Comparison of ENCODE assay signal across 1 cellular context in the genomic region with DNA sequence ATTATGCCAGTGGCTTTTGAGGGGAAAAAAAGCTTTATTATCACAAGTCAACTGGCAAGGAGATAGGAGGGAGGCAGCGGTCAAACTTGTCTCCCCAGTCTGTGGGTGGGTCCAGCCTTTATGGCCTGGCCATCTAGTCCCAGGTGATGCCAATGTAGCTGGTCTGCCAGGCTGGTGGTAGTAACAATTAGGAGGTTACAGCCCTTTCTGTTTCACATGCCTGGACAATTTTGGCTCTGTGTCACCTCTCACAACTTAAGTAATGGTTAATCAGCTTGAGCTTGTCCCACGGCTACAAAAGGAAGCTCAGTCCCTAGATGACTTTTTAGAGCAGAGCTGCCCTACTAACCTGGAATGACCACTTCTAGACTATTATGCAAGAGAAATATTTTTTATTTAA.
A peak's percentile ranks its signal among the peaks of the same experiment; 100 is the strongest.
TF ChIP-seq lines count a peak whose summit lies in the region.

No MANE protein-coding gene starts in this region.

TF ChIP-seq in K562, 482 proteins besides CTCF, POLR2A, EP300 and RAD21:
- TF ChIP-seq CHCHD3 (CRISPR knock-in tag; IDR thresholded peaks at IDR 0.05) (no peak), ARID3A (IDR thresholded peaks at IDR 0.05; ENCODE audit: borderline replicate concordance, low read depth, low read length) (no peak), CSDE1 (IDR thresholded peaks at IDR 0.05) (no peak)
- TF ChIP-seq, protein P1, sequence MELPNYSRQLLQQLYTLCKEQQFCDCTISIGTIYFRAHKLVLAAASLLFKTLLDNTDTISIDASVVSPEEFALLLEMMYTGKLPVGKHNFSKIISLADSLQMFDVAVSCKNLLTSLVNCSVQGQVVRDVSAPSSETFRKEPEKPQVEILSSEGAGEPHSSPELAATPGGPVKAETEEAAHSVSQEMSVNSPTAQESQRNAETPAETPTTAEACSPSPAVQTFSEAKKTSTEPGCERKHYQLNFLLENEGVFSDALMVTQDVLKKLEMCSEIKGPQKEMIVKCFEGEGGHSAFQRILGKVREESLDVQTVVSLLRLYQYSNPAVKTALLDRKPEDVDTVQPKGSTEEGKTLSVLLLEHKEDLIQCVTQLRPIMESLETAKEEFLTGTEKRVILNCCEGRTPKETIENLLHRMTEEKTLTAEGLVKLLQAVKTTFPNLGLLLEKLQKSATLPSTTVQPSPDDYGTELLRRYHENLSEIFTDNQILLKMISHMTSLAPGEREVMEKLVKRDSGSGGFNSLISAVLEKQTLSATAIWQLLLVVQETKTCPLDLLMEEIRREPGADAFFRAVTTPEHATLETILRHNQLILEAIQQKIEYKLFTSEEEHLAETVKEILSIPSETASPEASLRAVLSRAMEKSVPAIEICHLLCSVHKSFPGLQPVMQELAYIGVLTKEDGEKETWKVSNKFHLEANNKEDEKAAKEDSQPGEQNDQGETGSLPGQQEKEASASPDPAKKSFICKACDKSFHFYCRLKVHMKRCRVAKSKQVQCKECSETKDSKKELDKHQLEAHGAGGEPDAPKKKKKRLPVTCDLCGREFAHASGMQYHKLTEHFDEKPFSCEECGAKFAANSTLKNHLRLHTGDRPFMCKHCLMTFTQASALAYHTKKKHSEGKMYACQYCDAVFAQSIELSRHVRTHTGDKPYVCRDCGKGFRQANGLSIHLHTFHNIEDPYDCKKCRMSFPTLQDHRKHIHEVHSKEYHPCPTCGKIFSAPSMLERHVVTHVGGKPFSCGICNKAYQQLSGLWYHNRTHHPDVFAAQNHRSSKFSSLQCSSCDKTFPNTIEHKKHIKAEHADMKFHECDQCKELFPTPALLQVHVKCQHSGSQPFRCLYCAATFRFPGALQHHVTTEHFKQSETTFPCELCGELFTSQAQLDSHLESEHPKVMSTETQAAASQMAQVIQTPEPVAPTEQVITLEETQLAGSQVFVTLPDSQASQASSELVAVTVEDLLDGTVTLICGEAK (IDR thresholded peaks at IDR 0.05), result 0 out of 2 replicates have a peak, but pooled peaks have one; percentile 19
- TF ChIP-seq, protein P1 (CRISPR knock-in tag; IDR thresholded peaks at IDR 0.05), result no peak
TF ChIP-seq in K562: peak in this region for 1.
